Comparison of ENCODE assay signal across 14 cellular contexts in the genomic region with DNA sequence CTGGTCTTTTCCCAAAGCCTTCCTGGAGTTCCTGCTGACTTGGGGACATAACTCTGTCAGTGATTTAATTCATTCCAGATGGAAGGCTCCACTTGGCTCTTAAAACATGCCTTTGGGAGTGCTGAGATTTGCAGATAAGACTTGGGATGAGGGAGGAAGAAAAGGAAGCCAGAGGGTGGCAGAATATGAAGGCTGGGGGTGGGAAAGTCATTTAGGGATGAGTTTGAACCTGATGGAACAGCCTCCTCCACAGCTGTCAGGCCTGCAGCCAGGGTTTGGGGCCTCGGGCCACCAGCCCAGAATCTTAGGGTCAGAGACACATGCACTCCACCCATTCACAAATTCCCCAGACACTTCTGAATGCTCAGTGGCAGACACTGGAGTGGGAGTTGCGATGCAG. TPM values are rescaled to one million over a fixed set of nuclear protein-coding genes. Genes with fewer than 3 reads are reported as not detected.
DNase-seq lines count a peak whose midpoint lies in the region; ATAC-seq, FAIRE-seq and TF ChIP-seq lines count a peak whose summit lies in the region.
"Had no signal": no experiment of that assay in that cellular context is flagged by ENCODE, and none has a peak within 500 bp of the region (broad histone marks: within the 10 kb centered on the region; RNA-seq: fewer than 3 reads in every experiment).

No MANE protein-coding gene starts in this region.

- DNase-seq in AG08395 (ENCODE audit: low spot score) (peak; percentile 69), PC-3 (no peak), fibroblast of villous mesenchyme (ENCODE audit: low read depth) (peak; percentile 94), frontal cortex (ENCODE audit: low spot score in 2 of 2) (no peak), T-helper 9 cell (no peak), GM10248 (ENCODE audit: extremely low spot score) (no peak)
- DNase-seq: activated naive CD4-positive, alpha-beta T cell treated with Interleukin-2 at 50 U/mL for 16 hours; glutamatergic neuron; NCI-H774; SW 1271 had no signal

- H3K4me1 ChIP-seq in PC-3 (ENCODE audit: insufficient read depth, low read length) (peaks cover 15% of the 10 kb centered on the region), parathyroid adenoma (no peaks in the 10 kb centered on the region)
- H3K4me1 ChIP-seq: BLaER1 had no signal

- H2AFZ ChIP-seq in PC-3 (ENCODE audit: low read length) (peak overlapping the region; percentile 0; the same call in 1 of the 2 replicates), parathyroid adenoma (no peak overlapping the region)

- H3K4me2 ChIP-seq in PC-3 (ENCODE audit: low read length) (no peak overlapping the region), parathyroid adenoma (ENCODE audit: low read length) (no peak overlapping the region)
- H3K4me2 ChIP-seq: BLaER1 had no signal

- no peaks in the 10 kb centered on the region for H3F3A ChIP-seq in PC-3 (ENCODE audit: low read length, unreplicated experiment)

- H3K79me2 ChIP-seq in PC-3 (ENCODE audit: low read length) = no peaks in the 10 kb centered on the region
- H3K79me2 ChIP-seq in parathyroid adenoma = no peaks in the 10 kb centered on the region

- H3K9me2 ChIP-seq in PC-3 (replicated peaks; ENCODE audit: low read length) = no peaks in the 10 kb centered on the region

- TF ChIP-seq CTCF in PC-3 (conservative IDR thresholded peaks at IDR 0.05; ENCODE audit: low read depth, low read length) (no peak), fibroblast of villous mesenchyme (IDR thresholded peaks at IDR 0.05; ENCODE audit: insufficient read depth, low read depth, low read length) (no peak), parathyroid adenoma (IDR thresholded peaks at IDR 0.05) (no peak), GM10248 (IDR thresholded peaks at IDR 0.05; ENCODE audit: control extremely low read depth, extremely low read depth, low read depth, missing control alignments) (no peak)

- no peak for ATAC-seq in PC-3
- ATAC-seq in GM21528 (IDR thresholded peaks at IDR 0.05; ENCODE audit: low FRiP score, unreplicated experiment) = no peak

- H3K9me3 ChIP-seq in PC-3 (ENCODE audit: low read length) (no peaks in the 10 kb centered on the region), parathyroid adenoma (ENCODE audit: control insufficient read depth, low read length) (no peaks in the 10 kb centered on the region)
- H3K9me3 ChIP-seq: BLaER1, tibial nerve had no signal

- H3K36me3 ChIP-seq in PC-3 (ENCODE audit: low read depth, low read length) (no peaks in the 10 kb centered on the region), parathyroid adenoma (ENCODE audit: control insufficient read depth, insufficient read depth, low read length) (no peaks in the 10 kb centered on the region)
- H3K36me3 ChIP-seq: BLaER1, tibial nerve had no signal

- BruUV-seq in PC-3 (replicated peaks; lab: Mats Ljungman, UMichigan) = no TSS peak

- POLR2A ChIA-PET in PC-3 (lab: Charles Lee; ENCODE audit: unreplicated experiment) = interaction anchor here (0.7 kb wide), 1 partner anchor 28 kb away, joined by 3 read pairs; no protein-coding TSS in a partner anchor
- POLR2A ChIA-PET in GM10248 (lab: Yijun Ruan, JAX) = no interaction called here

- H3K9ac ChIP-seq in PC-3 (ENCODE audit: low read length) (no peak overlapping the region), parathyroid adenoma (no peak overlapping the region)
- H3K9ac ChIP-seq: BLaER1 had no signal

- no peak for FAIRE-seq in frontal cortex (lab: Jason Lieb, UNC)

- H3K4me3 ChIP-seq in PC-3 (ENCODE audit: low read length) (no peak overlapping the region), fibroblast of villous mesenchyme (ENCODE audit: low read depth, low read length) (no peak overlapping the region), parathyroid adenoma (ENCODE audit: low read depth, low read length) (no peak overlapping the region)
- H3K4me3 ChIP-seq: BLaER1, tibial nerve had no signal

- H3K27ac ChIP-seq in PC-3 (ENCODE audit: low read length) = no peak overlapping the region
- H3K27ac ChIP-seq in parathyroid adenoma = peak overlapping the region; percentile 34
- H3K27ac ChIP-seq: BLaER1 had no signal

- intact Hi-C loops in PC-3 (cut with micrococcal nuclease) = no loop called here

- H3K27me3 ChIP-seq in PC-3 (ENCODE audit: low read length) (no peaks in the 10 kb centered on the region), parathyroid adenoma (ENCODE audit: control insufficient read depth, insufficient read depth, low read length) (no peaks in the 10 kb centered on the region)
- H3K27me3 ChIP-seq: BLaER1, tibial nerve had no signal

- CTCF ChIA-PET in PC-3 (lab: Charles Lee) (no interaction called here), GM10248 (lab: Yijun Ruan, JAX) (interaction anchor here (1.2 kb wide), 1 partner anchor 15 kb away, joined by 3 read pairs; no protein-coding TSS in a partner anchor)

- H4K20me1 ChIP-seq in PC-3 (ENCODE audit: low read length) = no peaks in the 10 kb centered on the region
- H4K20me1 ChIP-seq: BLaER1 had no signal

RNA-seq across cellular contexts. Expression of gene EIF5AL1, which starts 28.4 kb away (rescaled TPM):
- 0.51 and 0.75 TPM in 2 replicates for total RNA-seq in PC-3 (2014; rRNA removed)
- total RNA-seq in fibroblast of villous mesenchyme = 0.64 and 0.86 TPM in 2 replicates
- under 0.01 TPM for total RNA-seq in frontal cortex

RNA-seq across cellular contexts. Expression of gene ZCCHC24, which starts 38.5 kb away (rescaled TPM):
- total RNA-seq in PC-3 (2014; rRNA removed) (32.9 and 40.7 TPM in 2 replicates), fibroblast of villous mesenchyme (28.7 and 36.7 TPM in 2 replicates), frontal cortex (4.1 TPM)

Comparison
In these comparisons a context has a peak if more than half of its experiments do, and no peak if none do; other contexts are left out.
1. DNase-seq: peak in AG08395 (single experiment) and fibroblast of villous mesenchyme (single experiment); none in PC-3 (single experiment), frontal cortex (0 of 2), T-helper 9 cell (single experiment) and GM10248 (single experiment).